1 cellular context compared by ENCODE assay signal in the genomic region with DNA sequence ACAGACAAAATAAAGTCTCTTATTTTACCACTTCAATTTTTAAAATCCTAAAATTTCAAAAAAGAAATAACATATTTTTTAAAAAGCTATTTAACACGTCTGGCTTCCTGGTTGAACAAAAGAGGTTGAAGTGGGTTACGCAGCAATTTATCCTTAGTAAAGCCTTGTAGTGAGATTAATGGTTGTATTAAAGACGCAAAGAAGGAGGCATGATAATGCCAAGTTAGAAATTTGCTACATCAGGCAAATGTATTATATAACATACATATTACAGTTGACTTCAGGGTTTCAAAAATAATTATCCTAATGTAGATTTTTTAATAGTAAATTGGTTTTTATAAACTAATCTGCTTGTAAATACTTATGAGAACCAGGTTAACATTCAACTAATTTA.
TF ChIP-seq lines count a peak whose summit lies in the region.

No MANE protein-coding gene starts in this region.

TF ChIP-seq in GM12878, 131 proteins besides CTCF, POLR2A, EP300 and RAD21:
- no peak for TF ChIP-seq STAT3 (IDR thresholded peaks at IDR 0.05; ENCODE audit: low read depth, low read length)
- TF ChIP-seq JUNB (IDR thresholded peaks at IDR 0.05), result peak; percentile 9; the same call in 1 of the 2 replicates
- TF ChIP-seq ATF7 (IDR thresholded peaks at IDR 0.05; ENCODE audit: low read depth), result no peak
- no peak for TF ChIP-seq BHLHE40 (IDR thresholded peaks at IDR 0.05; ENCODE audit: borderline replicate concordance in 1 of 2, low read depth in 2 of 2, low read length in 1 of 2)
- TF ChIP-seq, protein P1, sequence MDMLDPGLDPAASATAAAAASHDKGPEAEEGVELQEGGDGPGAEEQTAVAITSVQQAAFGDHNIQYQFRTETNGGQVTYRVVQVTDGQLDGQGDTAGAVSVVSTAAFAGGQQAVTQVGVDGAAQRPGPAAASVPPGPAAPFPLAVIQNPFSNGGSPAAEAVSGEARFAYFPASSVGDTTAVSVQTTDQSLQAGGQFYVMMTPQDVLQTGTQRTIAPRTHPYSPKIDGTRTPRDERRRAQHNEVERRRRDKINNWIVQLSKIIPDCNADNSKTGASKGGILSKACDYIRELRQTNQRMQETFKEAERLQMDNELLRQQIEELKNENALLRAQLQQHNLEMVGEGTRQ (IDR thresholded peaks at IDR 0.05; ENCODE audit: borderline replicate concordance, low read depth, low read length), result no peak
